26 cellular contexts compared by ENCODE assay signal in the genomic region with DNA sequence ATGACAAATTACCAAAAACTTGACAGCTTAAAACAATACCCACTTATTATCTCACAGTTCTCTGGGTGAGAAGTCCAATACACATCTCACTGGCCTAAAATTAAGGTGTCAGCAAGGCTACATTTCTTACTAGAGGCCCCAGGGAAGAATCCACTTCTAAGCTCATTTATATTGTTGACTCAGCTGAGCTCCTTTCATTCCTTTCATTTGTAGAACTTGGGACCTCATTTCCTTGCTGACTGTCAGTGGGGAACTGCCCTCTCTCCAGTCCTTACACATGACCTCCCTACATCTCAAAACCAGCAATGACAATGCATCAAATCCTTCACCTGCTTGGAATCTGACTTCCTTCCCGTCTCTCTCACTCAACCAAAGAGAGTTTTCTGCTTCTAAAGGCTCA.
DNase-seq lines count a peak whose midpoint lies in the region; ATAC-seq, FAIRE-seq and TF ChIP-seq lines count a peak whose summit lies in the region.
"Had no signal": no experiment of that assay in that cellular context is flagged by ENCODE, and none has a peak within 500 bp of the region (broad histone marks: within the 10 kb centered on the region; RNA-seq: fewer than 3 reads in every experiment).

No MANE protein-coding gene starts in this region.

- no peak overlapping the region for H3K4me3 Mint-ChIP-seq in osteocyte (ENCODE audit: unreplicated experiment)
- H3K4me3 Mint-ChIP-seq: activated naive CD4-positive, alpha-beta T cell treated with anti-CD3 and anti-CD28 coated beads, Interleukin-2, amount 10 ng/mL, durations not matched to agents 7 days and 5 days; nephron had no signal

- peak overlapping the region; percentile 78 for H3K27ac Mint-ChIP-seq in osteocyte (ENCODE audit: unreplicated experiment)
- H3K27ac Mint-ChIP-seq: activated naive CD4-positive, alpha-beta T cell treated with anti-CD3 and anti-CD28 coated beads, Interleukin-2, amount 10 ng/mL, durations not matched to agents 7 days and 5 days had no signal

- no peak overlapping the region for H3K4me3 ChIP-seq in brain microvascular endothelial cell (ENCODE audit: low read depth, low read length)
- H3K4me3 ChIP-seq: stomach, tibial artery had no signal

- no peak for FAIRE-seq in D721Med (lab: Jason Lieb, UNC)
- FAIRE-seq: endometrium, keratinocyte had no signal

- H3K9me3 Mint-ChIP-seq in osteocyte (ENCODE audit: unreplicated experiment) = no peaks in the 10 kb centered on the region
- H3K9me3 Mint-ChIP-seq: activated naive CD4-positive, alpha-beta T cell treated with anti-CD3 and anti-CD28 coated beads, Interleukin-2, amount 10 ng/mL, durations not matched to agents 7 days and 5 days had no signal

- TF ChIP-seq CTCF in brain microvascular endothelial cell (IDR thresholded peaks at IDR 0.05; ENCODE audit: low read depth, low read length, missing control alignments) (no peak), osteocyte (IDR thresholded peaks at IDR 0.05) (no peak), D721Med (IDR thresholded peaks at IDR 0.05; ENCODE audit: insufficient read depth, missing control alignments) (no peak)

- in situ Hi-C loops in brain microvascular endothelial cell (cut with HindIII; ENCODE audit: low pct_ligation_motif_present, low sequenced_read_pairs) = no loop called here

- DNase-seq in NCI-H146 (lab: John Stamatoyannopoulos, UW) (peak; percentile 23), NCI-H146 treated with DMSO at 0.1 percent for 48 hours (lab: John Stamatoyannopoulos, UW; ENCODE audit: unreplicated experiment) (no peak), HT1080 (ENCODE audit: low read depth) (peak; percentile 36), brain microvascular endothelial cell (peak; percentile 9), osteocyte (ENCODE audit: extremely low spot score, unreplicated experiment) (no peak), GF-D8 (lab: John Stamatoyannopoulos, UW) (no peak), D721Med (ENCODE audit: insufficient read length, low spot score) (no peak)
- DNase-seq: activated CD4-positive, alpha-beta T cell treated with anti-CD3 and anti-CD28 coated beads for 48 hours; activated naive CD4-positive, alpha-beta T cell treated with anti-CD3 and anti-CD28 coated beads, Interleukin-2, amount 10 ng/mL, durations not matched to agents 7 days and 5 days; activated T-cell treated with anti-CD3 and anti-CD28 coated beads, Interleukin-2, amount 50 U/mL, for 48 hours; caudate nucleus; dermis blood vessel endothelial cell; MM.1S; NCI-H2171 treated with DMSO at 0.1 percent for 48 hours; NCI-H526 treated with DMSO at 0.1 percent for 48 hours; posterior cingulate gyrus; stomach; tibial artery had no signal

- H3K4me1 Mint-ChIP-seq in osteocyte (ENCODE audit: unreplicated experiment) = peaks cover 73% of the 10 kb centered on the region
- H3K4me1 Mint-ChIP-seq: activated naive CD4-positive, alpha-beta T cell treated with anti-CD3 and anti-CD28 coated beads, Interleukin-2, amount 10 ng/mL, durations not matched to agents 7 days and 5 days; nephron had no signal

- H3K27me3 ChIP-seq in brain microvascular endothelial cell (replicated peaks) = no peaks in the 10 kb centered on the region
- H3K27me3 ChIP-seq: stomach, tibial artery had no signal

- no peak for ATAC-seq in GM21526 (IDR thresholded peaks at IDR 0.05; ENCODE audit: low FRiP score, unreplicated experiment)
- ATAC-seq: sciatic nerve, SK-N-SH treated with all-trans-retinoic acid at 6 μM for 48 hours had no signal

- H3K27ac ChIP-seq in brain microvascular endothelial cell = no peak overlapping the region
- H3K27ac ChIP-seq: 22Rv1, stomach, tibial artery, VCaP had no signal

- no peaks in the 10 kb centered on the region for H3K36me3 ChIP-seq in brain microvascular endothelial cell (replicated peaks)
- H3K36me3 ChIP-seq: stomach, tibial artery had no signal

- peaks cover 2% of the 10 kb centered on the region for H3K36me3 Mint-ChIP-seq in osteocyte (ENCODE audit: unreplicated experiment)
- H3K36me3 Mint-ChIP-seq: activated naive CD4-positive, alpha-beta T cell treated with anti-CD3 and anti-CD28 coated beads, Interleukin-2, amount 10 ng/mL, durations not matched to agents 7 days and 5 days had no signal

- no peaks in the 10 kb centered on the region for H3K27me3 Mint-ChIP-seq in osteocyte (ENCODE audit: unreplicated experiment)
- H3K27me3 Mint-ChIP-seq: activated naive CD4-positive, alpha-beta T cell treated with anti-CD3 and anti-CD28 coated beads, Interleukin-2, amount 10 ng/mL, durations not matched to agents 7 days and 5 days had no signal

Comparison
In these comparisons a context has a peak if more than half of its experiments do, and no peak if none do; other contexts are left out.
1. DNase-seq: peak in NCI-H146 (single experiment), HT1080 (single experiment) and brain microvascular endothelial cell (single experiment); none in NCI-H146 treated with DMSO at 0.1 percent for 48 hours (single experiment), osteocyte (single experiment), GF-D8 (single experiment) and D721Med (single experiment).